9 cellular contexts compared by ENCODE assay signal in the genomic region with DNA sequence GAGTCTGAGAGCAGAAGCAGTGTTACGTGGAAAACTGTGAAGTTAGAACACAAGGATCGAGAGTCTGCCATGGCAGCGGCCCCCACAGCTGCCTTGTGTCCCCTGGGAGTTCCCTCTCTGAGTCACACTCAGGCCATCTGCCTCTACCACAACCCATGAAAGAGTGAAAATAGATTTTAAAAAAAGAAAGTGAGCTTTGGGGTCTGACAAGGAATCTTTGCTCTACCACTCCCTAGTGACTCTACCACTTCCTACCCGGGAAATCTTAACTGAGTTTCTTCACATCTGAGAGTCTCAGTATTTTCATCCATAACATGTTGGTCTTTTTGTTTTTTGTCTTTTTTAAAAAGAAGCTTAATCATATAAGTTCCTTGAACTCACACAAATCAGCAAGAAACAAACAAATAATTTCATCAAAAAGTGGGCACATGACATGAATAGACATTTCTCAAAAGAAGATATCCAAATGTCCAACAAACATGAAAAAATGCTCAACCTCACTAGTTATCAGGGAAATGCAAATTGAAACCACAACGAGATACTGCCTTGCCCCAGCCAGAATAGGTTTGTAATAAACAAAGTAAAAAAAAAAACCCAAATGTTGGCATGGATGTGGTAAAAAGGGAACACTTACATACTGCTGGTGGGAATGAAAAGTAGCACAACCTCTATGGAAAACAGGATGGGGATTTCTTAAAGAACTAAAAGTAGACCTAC. TPM values are rescaled to one million over a fixed set of nuclear protein-coding genes. Genes with fewer than 3 reads are reported as not detected.
A peak's percentile ranks its signal among the peaks of the same experiment; 100 is the strongest.
DNase-seq lines count a peak whose midpoint lies in the region; ATAC-seq and TF ChIP-seq lines count a peak whose summit lies in the region.
"Had no signal": no experiment of that assay in that cellular context is flagged by ENCODE, and none has a peak within 500 bp of the region (broad histone marks: within the 10 kb centered on the region; RNA-seq: fewer than 3 reads in every experiment).

No MANE protein-coding gene starts in this region.

- H3K36me3 ChIP-seq in testis (ENCODE audit: low read depth, missing control alignments): no peaks in the 10 kb centered on the region
- no peaks in the 10 kb centered on the region for H3K36me3 ChIP-seq in ovary

- peak; percentile 84 for ATAC-seq in HG03469 (IDR thresholded peaks at IDR 0.05; ENCODE audit: unreplicated experiment)

- DNase-seq in DMS 273 treated with DMSO at 0.1 percent for 48 hours (lab: John Stamatoyannopoulos, UW) (peak; percentile 88), GM20000 (ENCODE audit: low spot score) (peak; percentile 74), testis (no peak), ovary (no peak)
- DNase-seq in stimulated activated CD8-positive, alpha-beta memory T cell treated with anti-CD3 and anti-CD28 coated beads, Interleukin-4, amount 100 ng/mL, for 48 hours: no peak
- no peak for DNase-seq in stimulated activated CD4-positive, alpha-beta T cell treated with anti-CD3 and anti-CD28 coated beads, Interleukin-2, amount 100 ng/mL, for 24 hours

- H3K4me1 ChIP-seq in testis (peaks cover 17% of the 10 kb centered on the region), ovary (ENCODE audit: insufficient read depth) (no peaks in the 10 kb centered on the region)
- H3K4me1 ChIP-seq: parathyroid adenoma had no signal

- H3K27ac ChIP-seq in testis (peak overlapping the region; percentile 48 to 76), ovary (no peak overlapping the region)
- H3K27ac ChIP-seq: parathyroid adenoma had no signal

- TF ChIP-seq CTCF in GM20000 (IDR thresholded peaks at IDR 0.05; ENCODE audit: extremely low read depth, missing control alignments) (no peak), testis (IDR thresholded peaks at IDR 0.05) (no peak), ovary (IDR thresholded peaks at IDR 0.05) (no peak)

- TF ChIP-seq EP300 in ovary (IDR thresholded peaks at IDR 0.05): no peak

- no peaks in the 10 kb centered on the region for H3K9me3 ChIP-seq in testis
- no peaks in the 10 kb centered on the region for H3K9me3 ChIP-seq in ovary

- H3K36me3 Mint-ChIP-seq in dendritic cell treated with granulocyte-macrophage colony-stimulating factor and Interleukin-4, amounts not matched to agents 40 ng/mL and 50 ng/mL, for 4 days (ENCODE audit: low read depth): no peaks in the 10 kb centered on the region

- H3K4me3 ChIP-seq in testis: no peak overlapping the region
- H3K4me3 ChIP-seq in ovary: no peak overlapping the region

- TF ChIP-seq POLR2A in testis (IDR thresholded peaks at IDR 0.05): no peak
- no peak for TF ChIP-seq POLR2A in ovary (IDR thresholded peaks at IDR 0.05)

- H3K27me3 Mint-ChIP-seq in dendritic cell treated with granulocyte-macrophage colony-stimulating factor and Interleukin-4, amounts not matched to agents 40 ng/mL and 50 ng/mL, for 4 days: no peaks in the 10 kb centered on the region

- peaks cover 31% of the 10 kb centered on the region for H3K4me1 Mint-ChIP-seq in dendritic cell treated with granulocyte-macrophage colony-stimulating factor and Interleukin-4, amounts not matched to agents 40 ng/mL and 50 ng/mL, for 4 days (ENCODE audit: low read depth)

- no peaks in the 10 kb centered on the region for H3K9me3 Mint-ChIP-seq in dendritic cell treated with granulocyte-macrophage colony-stimulating factor and Interleukin-4, amounts not matched to agents 40 ng/mL and 50 ng/mL, for 4 days

- WGBS in testis, 2 donors: 53 to 61% methylated on average over 5 of the region's 5 CpGs
- WGBS in ovary, 3 donors: 70 to 72% (median 72%) methylated on average over 5 of the region's 5 CpGs

- H3K4me3 Mint-ChIP-seq in dendritic cell treated with granulocyte-macrophage colony-stimulating factor and Interleukin-4, amounts not matched to agents 40 ng/mL and 50 ng/mL, for 4 days: no peak overlapping the region

- peak overlapping the region; percentile 85 for H3K27ac Mint-ChIP-seq in dendritic cell treated with granulocyte-macrophage colony-stimulating factor and Interleukin-4, amounts not matched to agents 40 ng/mL and 50 ng/mL, for 4 days

- H3K27me3 ChIP-seq in testis (no peaks in the 10 kb centered on the region), ovary (no peaks in the 10 kb centered on the region)

- intact Hi-C loops in dendritic cell treated with granulocyte-macrophage colony-stimulating factor and Interleukin-4, amounts not matched to agents 40 ng/mL and 50 ng/mL, for 4 days (cut with micrococcal nuclease): loop anchor here (5.0 kb wide), 1 partner anchor 62 kb away; a partner anchor contains a TSS
- intact Hi-C loops in testis (cut with DNase I; ENCODE audit: low total_unique reads): no loop called here
- intact Hi-C loops in ovary (cut with DNase I): no loop called here

RNA-seq across cellular contexts. Expression of a gene that starts 2.4 kb away (rescaled TPM):
- total RNA-seq in testis (not detected), ovary (not detected)
- polyA plus RNA-seq in testis (ENCODE audit: insufficient read depth, low read depth, low replicate concordance) (not detected), ovary (not detected)

RNA-seq across cellular contexts. Expression of a gene that starts 60.0 kb away (rescaled TPM):
- total RNA-seq in testis (10 to 100 TPM; 31.9 to 59.1 TPM), ovary (1 to 10 TPM; 1.0 to 4.7 (median 2.3) TPM)
- polyA plus RNA-seq in testis (ENCODE audit: insufficient read depth, low read depth, low replicate concordance) (12.8 TPM), ovary (1 to 10 TPM in 1 of 2 donors, under 1 TPM in 1; 0.77 to 2.8 TPM)

Comparison
In these comparisons a context has a peak if more than half of its experiments do, and no peak if none do; other contexts are left out.
1. DNase-seq: peak in DMS 273 treated with DMSO at 0.1 percent for 48 hours (single experiment) and GM20000 (single experiment); none in testis (single experiment), ovary (0 of 5), stimulated activated CD8-positive, alpha-beta memory T cell treated with anti-CD3 and anti-CD28 coated beads, Interleukin-4, amount 100 ng/mL, for 48 hours (single experiment) and stimulated activated CD4-positive, alpha-beta T cell treated with anti-CD3 and anti-CD28 coated beads, Interleukin-2, amount 100 ng/mL, for 24 hours (0 of 2).
2. H3K27ac ChIP-seq: peak in testis (2 of 2); none in ovary (0 of 2).
3. RNA of a gene that starts 60.0 kb away (total RNA-seq): 31.9 to 59.1 TPM in testis; 1.0 to 4.7 TPM in ovary; every median in the first group is over 4 times any median in the second.